In the genomic region with DNA sequence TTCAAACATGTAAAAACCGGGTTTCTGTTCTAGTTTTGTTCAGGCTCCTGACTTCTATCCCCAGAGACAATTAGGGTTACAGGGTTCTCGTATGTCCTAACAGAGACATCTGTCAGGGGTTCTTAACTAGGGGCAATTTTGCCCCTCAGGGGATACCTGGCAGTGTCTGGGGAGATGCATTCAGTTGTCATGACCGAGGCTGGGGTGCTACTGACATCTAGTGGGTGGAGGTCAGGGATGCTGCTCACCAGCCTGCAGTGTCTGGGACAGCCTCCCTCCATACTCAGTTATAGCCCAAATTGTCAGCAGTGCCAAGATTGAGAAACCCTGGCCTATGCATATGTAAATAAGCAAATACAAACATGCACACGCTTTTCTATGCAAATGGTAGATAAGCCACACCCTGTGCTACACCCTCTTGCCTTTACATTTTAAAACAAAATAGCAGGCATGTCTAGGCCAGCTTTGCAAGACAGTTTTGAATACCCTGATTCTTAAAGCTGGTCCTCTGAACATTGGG, we compare ENCODE assay signal across 8 cellular contexts. TPM values are rescaled to one million over a fixed set of nuclear protein-coding genes. Genes with fewer than 3 reads are reported as not detected.
DNase-seq lines count a peak whose midpoint lies in the region; ATAC-seq and TF ChIP-seq lines count a peak whose summit lies in the region.

No MANE protein-coding gene starts in this region.

- no peak overlapping the region for H3K27ac Mint-ChIP-seq in activated naive CD8-positive, alpha-beta T cell treated with anti-CD3 and anti-CD28 coated beads, Interleukin-2, amount 50 U/mL, for 24 hours

- DNase-seq in AG04449 (ENCODE audit: low read depth, low spot score) (no peak), NCI-H526 (lab: John Stamatoyannopoulos, UW) (peak; percentile 98), smooth muscle cell (lab: John Stamatoyannopoulos, UW; ENCODE audit: unreplicated experiment) (no peak), cortex of kidney (lab: John Stamatoyannopoulos, UW) (no peak), ureter (ENCODE audit: low spot score) (no peak)
- DNase-seq in activated naive CD8-positive, alpha-beta T cell treated with anti-CD3 and anti-CD28 coated beads, Interleukin-2, amount 50 U/mL, for 24 hours = peak; percentile 55

- no peaks in the 10 kb centered on the region for H3K27me3 Mint-ChIP-seq in activated naive CD8-positive, alpha-beta T cell treated with anti-CD3 and anti-CD28 coated beads, Interleukin-2, amount 50 U/mL, for 24 hours

- peaks cover 6% of the 10 kb centered on the region for H3K4me1 ChIP-seq in smooth muscle cell (ENCODE audit: low read depth)

- H3K36me3 Mint-ChIP-seq in activated naive CD8-positive, alpha-beta T cell treated with anti-CD3 and anti-CD28 coated beads, Interleukin-2, amount 50 U/mL, for 24 hours (ENCODE audit: low read depth) = peaks cover 33% of the 10 kb centered on the region

- no peaks in the 10 kb centered on the region for H3K27me3 ChIP-seq in smooth muscle cell (ENCODE audit: low read depth)

- no peaks in the 10 kb centered on the region for H3K79me2 ChIP-seq in smooth muscle cell (ENCODE audit: low read depth)

- TF ChIP-seq CTCF in AG04449 (IDR thresholded peaks at IDR 0.05; ENCODE audit: insufficient read depth, low read length, missing control alignments) (peak; percentile 19), smooth muscle cell (IDR thresholded peaks at IDR 0.05; ENCODE audit: borderline replicate concordance, insufficient read depth, poor library complexity, severe bottlenecking) (peak; percentile 22)

- no peaks in the 10 kb centered on the region for H3K36me3 ChIP-seq in smooth muscle cell (ENCODE audit: low read depth)

- CTCF ChIA-PET in AG04449 (lab: Yijun Ruan, JAX) = interaction anchor here (4.6 to 4.7 kb wide), 2 partner anchors 18 to 275 kb away, joined by 30 to 31 read pairs; partner anchors contain the start of gene SOCS1

- WGBS in smooth muscle cell (ENCODE audit: low lambda C conversion rate) = 89% methylated on average over 4 of the region's 4 CpGs

- H3K9me3 Mint-ChIP-seq in activated naive CD8-positive, alpha-beta T cell treated with anti-CD3 and anti-CD28 coated beads, Interleukin-2, amount 50 U/mL, for 24 hours = no peaks in the 10 kb centered on the region

- no peaks in the 10 kb centered on the region for H3K9me3 ChIP-seq in smooth muscle cell (replicated peaks; ENCODE audit: low read depth)

- ATAC-seq in GM18511 (IDR thresholded peaks at IDR 0.05; ENCODE audit: unreplicated experiment) = peak; percentile 77
- ATAC-seq in HG02798 (IDR thresholded peaks at IDR 0.05; ENCODE audit: poor library complexity, unreplicated experiment) = peak; percentile 82
- peak; percentile 86 for ATAC-seq in activated naive CD8-positive, alpha-beta T cell treated with anti-CD3 and anti-CD28 coated beads, Interleukin-2, amount 50 U/mL, for 24 hours

- H3K4me3 ChIP-seq in AG04449 (ENCODE audit: low read depth, low read length) (no peak overlapping the region), smooth muscle cell (no peak overlapping the region)

- H3K4me1 Mint-ChIP-seq in activated naive CD8-positive, alpha-beta T cell treated with anti-CD3 and anti-CD28 coated beads, Interleukin-2, amount 50 U/mL, for 24 hours = peaks cover 32% of the 10 kb centered on the region

- no peak overlapping the region for H3K4me2 ChIP-seq in smooth muscle cell

- H3K9ac ChIP-seq in smooth muscle cell (ENCODE audit: low read depth) = no peak overlapping the region

- peaks cover 4% of the 10 kb centered on the region for H4K20me1 ChIP-seq in smooth muscle cell (ENCODE audit: low read depth)

- H3K4me3 Mint-ChIP-seq in activated naive CD8-positive, alpha-beta T cell treated with anti-CD3 and anti-CD28 coated beads, Interleukin-2, amount 50 U/mL, for 24 hours = no peak overlapping the region

- H3K27ac ChIP-seq in smooth muscle cell (ENCODE audit: low read depth) = no peak overlapping the region

- no peak overlapping the region for H2AFZ ChIP-seq in smooth muscle cell (ENCODE audit: low read depth)

- H3F3A ChIP-seq in smooth muscle cell (ENCODE audit: low read depth) = peaks cover 5% of the 10 kb centered on the region

- POLR2A ChIA-PET in AG04449 (lab: Yijun Ruan, JAX) = no interaction called here

RNA-seq across cellular contexts. Expression of gene CLEC16A, which starts 37.4 kb away (rescaled TPM):
- total RNA-seq in smooth muscle cell (16.2 and 17.0 TPM in 2 replicates), ureter (38.8 TPM)
- 12.6 and 17.7 TPM in 2 replicates for polyA plus RNA-seq in smooth muscle cell

RNA-seq across cellular contexts. Expression of gene DEXI, which starts 39.5 kb away (rescaled TPM):
- total RNA-seq in smooth muscle cell (29.9 and 71.8 TPM in 2 replicates), ureter (33.9 TPM)
- 58.5 and 59.4 TPM in 2 replicates for polyA plus RNA-seq in smooth muscle cell

Comparison
In these comparisons a context has a peak if more than half of its experiments do, and no peak if none do; other contexts are left out.
1. DNase-seq: peak in NCI-H526 (2 of 2) and activated naive CD8-positive, alpha-beta T cell treated with anti-CD3 and anti-CD28 coated beads, Interleukin-2, amount 50 U/mL, for 24 hours (single experiment); none in AG04449 (single experiment), smooth muscle cell (single experiment), cortex of kidney (single experiment) and ureter (single experiment).
2. Peak in every context shown above with its lines, with median percentiles within 50 percentile points of each other: ATAC-seq.